ENCODE assay signal across 17 cellular contexts in genomic region chr4:116880625-116881024, GRCh38.
DNase-seq lines count a peak whose midpoint lies in the region; ATAC-seq lines count a peak whose summit lies in the region.
"Had no signal": no experiment of that assay in that cellular context is flagged by ENCODE, and none has a peak within 500 bp of the region (broad histone marks: within the 10 kb centered on the region; RNA-seq: fewer than 3 reads in every experiment).

No MANE protein-coding gene starts in this region.

- ATAC-seq in GM18508 (IDR thresholded peaks at IDR 0.05; ENCODE audit: insufficient read depth, unreplicated experiment) (peak; percentile 58), GM19467 (IDR thresholded peaks at IDR 0.05; ENCODE audit: unreplicated experiment) (peak; percentile 59), HG03135 (IDR thresholded peaks at IDR 0.05; ENCODE audit: unreplicated experiment) (peak; percentile 80), HG03039 (IDR thresholded peaks at IDR 0.05; ENCODE audit: unreplicated experiment) (no peak)
- ATAC-seq: foreskin keratinocyte, natural killer cell had no signal

- peak; percentile 66 for DNase-seq in OCI-M1 (lab: John Stamatoyannopoulos, UW)
- no peak for DNase-seq in dermis blood vessel endothelial cell
- DNase-seq in pons (ENCODE audit: low spot score), result no peak
- no peak for DNase-seq in NCI-H526 treated with DMSO at 0.1 percent for 48 hours (lab: John Stamatoyannopoulos, UW)
- DNase-seq: activated CD4-positive, alpha-beta T cell treated with anti-CD3 and anti-CD28 coated beads for 4 hours; CD4-positive, alpha-beta T cell; foreskin keratinocyte; mesendoderm; natural killer cell; NCI-H1930; SHP77; stimulated activated CD4-positive, alpha-beta T cell treated with anti-CD3 and anti-CD28 coated beads, Interleukin-1b, Interleukin-23, amount 100 ng/mL, for 48 hours; T-helper 2 cell had no signal
